7 cellular contexts compared by ENCODE assay signal in the genomic region with DNA sequence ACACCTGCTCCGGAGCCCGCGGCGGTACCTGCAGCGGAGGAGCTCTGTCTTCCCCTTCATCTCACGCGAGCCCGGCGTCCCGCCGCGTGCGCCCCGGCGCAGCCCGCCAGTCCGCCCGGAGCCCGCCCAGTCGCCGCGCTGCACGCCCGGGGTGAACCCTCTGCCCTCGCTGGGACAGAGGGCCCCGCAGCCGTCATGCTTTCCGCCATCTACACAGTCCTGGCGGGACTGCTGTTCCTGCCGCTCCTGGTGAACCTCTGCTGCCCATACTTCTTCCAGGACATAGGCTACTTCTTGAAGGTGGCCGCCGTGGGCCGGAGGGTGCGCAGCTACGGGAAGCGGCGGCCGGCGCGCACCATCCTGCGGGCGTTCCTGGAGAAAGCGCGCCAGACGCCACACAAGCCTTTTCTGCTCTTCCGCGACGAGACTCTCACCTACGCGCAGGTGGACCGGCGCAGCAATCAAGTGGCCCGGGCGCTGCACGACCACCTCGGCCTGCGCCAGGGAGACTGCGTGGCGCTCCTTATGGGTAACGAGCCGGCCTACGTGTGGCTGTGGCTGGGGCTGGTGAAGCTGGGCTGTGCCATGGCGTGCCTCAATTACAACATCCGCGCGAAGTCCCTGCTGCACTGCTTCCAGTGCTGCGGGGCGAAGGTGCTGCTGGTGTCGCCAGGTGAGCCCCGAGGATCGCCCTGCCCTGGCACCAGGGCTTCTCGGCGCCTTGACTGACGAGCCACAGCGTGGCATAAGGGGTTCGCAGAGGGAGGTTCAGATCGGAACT. TPM values are rescaled to one million over a fixed set of nuclear protein-coding genes. Genes with fewer than 3 reads are reported as not detected.
DNase-seq lines count a peak whose midpoint lies in the region; ATAC-seq, FAIRE-seq and TF ChIP-seq lines count a peak whose summit lies in the region.

No MANE protein-coding gene starts in this region.

- no peak for TF ChIP-seq POLR2A in GM12892 (IDR thresholded peaks at IDR 0.05; ENCODE audit: low read depth, low read length)

- peak overlapping the region; percentile 99 for H3K4me3 Mint-ChIP-seq in activated T-helper 17 cell treated with anti-CD3 and anti-CD28 coated beads, Interleukin-2, amount 50 U/mL, for 72 hours

- ATAC-seq in HG02759 (IDR thresholded peaks at IDR 0.05; ENCODE audit: unreplicated experiment) = peak; percentile 46
- ATAC-seq in activated T-helper 17 cell treated with anti-CD3 and anti-CD28 coated beads, Interleukin-2, amount 50 U/mL, for 72 hours (replicated peaks) = peak; percentile 63

- peak overlapping the region; percentile 80 for H3K4me2 ChIP-seq in parathyroid adenoma (ENCODE audit: low read length)

- H3K36me3 ChIP-seq in parathyroid adenoma (ENCODE audit: control insufficient read depth, insufficient read depth, low read length) = no peaks in the 10 kb centered on the region

- H3K9ac ChIP-seq in parathyroid adenoma = no peak overlapping the region

- H3K4me1 ChIP-seq in parathyroid adenoma = no peaks in the 10 kb centered on the region

- H3K36me3 Mint-ChIP-seq in activated T-helper 17 cell treated with anti-CD3 and anti-CD28 coated beads, Interleukin-2, amount 50 U/mL, for 72 hours (ENCODE audit: low read depth) = peaks cover 5% of the 10 kb centered on the region

- H3K9me3 Mint-ChIP-seq in activated T-helper 17 cell treated with anti-CD3 and anti-CD28 coated beads, Interleukin-2, amount 50 U/mL, for 72 hours = no peaks in the 10 kb centered on the region

- H3K9me3 ChIP-seq in parathyroid adenoma (ENCODE audit: control insufficient read depth, low read length) = no peaks in the 10 kb centered on the region

- H3K79me2 ChIP-seq in parathyroid adenoma = no peaks in the 10 kb centered on the region

- H3K27ac ChIP-seq in parathyroid adenoma = no peak overlapping the region

- no peak for FAIRE-seq in GM12892 (lab: Jason Lieb, UNC)

- TF ChIP-seq CTCF in parathyroid adenoma (IDR thresholded peaks at IDR 0.05) = no peak

- H3K27me3 Mint-ChIP-seq in activated T-helper 17 cell treated with anti-CD3 and anti-CD28 coated beads, Interleukin-2, amount 50 U/mL, for 72 hours = peaks cover 24% of the 10 kb centered on the region

- H2AFZ ChIP-seq in parathyroid adenoma = peak overlapping the region; percentile 78

- H3K27ac Mint-ChIP-seq in activated T-helper 17 cell treated with anti-CD3 and anti-CD28 coated beads, Interleukin-2, amount 50 U/mL, for 72 hours = peak overlapping the region; percentile 68

- peak overlapping the region; percentile 44 for H3K4me3 ChIP-seq in parathyroid adenoma (ENCODE audit: low read depth, low read length)

- H3K4me1 Mint-ChIP-seq in activated T-helper 17 cell treated with anti-CD3 and anti-CD28 coated beads, Interleukin-2, amount 50 U/mL, for 72 hours = peaks cover 19% of the 10 kb centered on the region

- DNase-seq in GM12892 (ENCODE audit: insufficient read length) = peak; percentile 38
- peak; percentile 58 to 79 for DNase-seq in NCI-H526 (lab: John Stamatoyannopoulos, UW)
- DNase-seq in glomerular visceral epithelial cell (ENCODE audit: extremely low spot score) = peak; percentile 39
- DNase-seq in NCI-H187 treated with DMSO at 0.1 percent for 48 hours (lab: John Stamatoyannopoulos, UW) = no peak

- H3K27me3 ChIP-seq in parathyroid adenoma (ENCODE audit: control insufficient read depth, insufficient read depth, low read length) = no peaks in the 10 kb centered on the region

RNA-seq across cellular contexts. Expression of a gene that starts 0.4 kb away (rescaled TPM):
- polyA plus RNA-seq in GM12892 (2012; ENCODE audit: missing spikeins) = not detected
- total RNA-seq in activated T-helper 17 cell treated with anti-CD3 and anti-CD28 coated beads, Interleukin-2, amount 50 U/mL, for 72 hours = 10 to 100 TPM; 15.9 to 41.7 TPM
